ENCODE assay signal across 2 cellular contexts in the genomic region with DNA sequence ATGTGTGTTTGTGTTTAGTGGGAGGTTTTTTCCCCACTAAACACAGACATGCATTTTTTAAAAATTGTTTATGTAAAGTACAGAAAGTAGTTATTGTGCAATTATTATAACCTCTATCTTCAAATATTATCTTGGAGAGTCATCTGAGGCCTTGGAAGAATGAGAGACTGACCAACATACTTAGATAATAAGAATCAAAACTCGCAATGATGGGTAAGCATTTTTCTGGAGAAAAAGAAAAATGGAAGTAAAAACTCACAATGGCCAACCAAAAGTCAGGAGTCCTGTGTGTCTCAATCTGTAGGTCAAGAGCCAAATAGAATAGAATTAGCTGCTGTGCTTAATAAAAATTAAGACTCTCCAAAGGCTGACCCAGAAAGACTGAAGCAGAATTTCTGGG.
TF ChIP-seq lines count a peak whose summit lies in the region.

No MANE protein-coding gene starts in this region.

TF ChIP-seq in SK-N-SH, 30 proteins besides CTCF, POLR2A, EP300 and RAD21 (continued from another document):
- TF ChIP-seq, protein P1, sequence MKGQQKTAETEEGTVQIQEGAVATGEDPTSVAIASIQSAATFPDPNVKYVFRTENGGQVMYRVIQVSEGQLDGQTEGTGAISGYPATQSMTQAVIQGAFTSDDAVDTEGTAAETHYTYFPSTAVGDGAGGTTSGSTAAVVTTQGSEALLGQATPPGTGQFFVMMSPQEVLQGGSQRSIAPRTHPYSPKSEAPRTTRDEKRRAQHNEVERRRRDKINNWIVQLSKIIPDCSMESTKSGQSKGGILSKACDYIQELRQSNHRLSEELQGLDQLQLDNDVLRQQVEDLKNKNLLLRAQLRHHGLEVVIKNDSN (IDR thresholded peaks at IDR 0.05; ENCODE audit: borderline replicate concordance, low read depth) = no peak
- no peak for TF ChIP-seq FOXM1 (IDR thresholded peaks at IDR 0.05; ENCODE audit: low read depth)
TF ChIP-seq in SK-N-SH: peak in this region for 1.

TF ChIP-seq in SK-N-SH treated with all-trans-retinoic acid at 6 μM for 48 hours, 23 proteins besides CTCF, POLR2A, EP300 and RAD21:
- TF ChIP-seq, protein P2, sequence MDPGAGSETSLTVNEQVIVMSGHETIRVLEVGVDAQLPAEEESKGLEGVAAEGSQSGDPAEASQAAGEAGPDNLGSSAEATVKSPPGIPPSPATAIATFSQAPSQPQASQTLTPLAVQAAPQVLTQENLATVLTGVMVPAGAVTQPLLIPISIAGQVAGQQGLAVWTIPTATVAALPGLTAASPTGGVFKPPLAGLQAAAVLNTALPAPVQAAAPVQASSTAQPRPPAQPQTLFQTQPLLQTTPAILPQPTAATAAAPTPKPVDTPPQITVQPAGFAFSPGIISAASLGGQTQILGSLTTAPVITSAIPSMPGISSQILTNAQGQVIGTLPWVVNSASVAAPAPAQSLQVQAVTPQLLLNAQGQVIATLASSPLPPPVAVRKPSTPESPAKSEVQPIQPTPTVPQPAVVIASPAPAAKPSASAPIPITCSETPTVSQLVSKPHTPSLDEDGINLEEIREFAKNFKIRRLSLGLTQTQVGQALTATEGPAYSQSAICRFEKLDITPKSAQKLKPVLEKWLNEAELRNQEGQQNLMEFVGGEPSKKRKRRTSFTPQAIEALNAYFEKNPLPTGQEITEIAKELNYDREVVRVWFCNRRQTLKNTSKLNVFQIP (CRISPR knock-in tag; IDR thresholded peaks at IDR 0.05; ENCODE audit: borderline replicate concordance, low read depth) = no peak
- TF ChIP-seq ARNTL (CRISPR knock-in tag; IDR thresholded peaks at IDR 0.05; ENCODE audit: borderline replicate concordance, low read depth) = no peak
TF ChIP-seq in SK-N-SH treated with all-trans-retinoic acid at 6 μM for 48 hours: peak in this region for 0.
